35 cellular contexts compared by ENCODE assay signal in genomic region chr2:158366342-158366741, GRCh38.
"Had no signal": no experiment of that assay in that cellular context is flagged by ENCODE, and none has a peak within 500 bp of the region (broad histone marks: within the 10 kb centered on the region; RNA-seq: fewer than 3 reads in every experiment).

No MANE protein-coding gene starts in this region.

- H3K36me3 ChIP-seq: adrenal gland, esophagus squamous epithelium, gastrocnemius medialis, heart left ventricle, WERI-Rb-1 had no signal

- H3K4me3 ChIP-seq: adrenal gland, body of pancreas, esophagus squamous epithelium, gastrocnemius medialis, heart left ventricle had no signal

- H3K9me3 ChIP-seq: adrenal gland, body of pancreas, esophagus squamous epithelium, gastrocnemius medialis had no signal

- H3K4me1 Mint-ChIP-seq: activated CD4-positive, alpha-beta T cell treated with anti-CD3 and anti-CD28 coated beads for 36 hours; activated CD4-positive, alpha-beta T cell treated with anti-CD3 and anti-CD28 coated beads, Interleukin-2, amount 10 ng/mL, durations not matched to agents 24 days and 14 days; activated CD8-positive, alpha-beta memory T cell treated with anti-CD3 and anti-CD28 coated beads, Interleukin-2, amount 10 ng/mL, durations not matched to agents 7 days and 5 days; activated naive CD4-positive, alpha-beta T cell treated with anti-CD3 and anti-CD28 coated beads, Interleukin-2, amount 50 U/mL, for 24 hours; activated naive CD8-positive, alpha-beta T cell treated with anti-CD3 and anti-CD28 coated beads for 36 hours; activated naive CD8-positive, alpha-beta T cell treated with anti-CD3 and anti-CD28 coated beads, Interleukin-2, amount 50 U/mL, for 24 hours; T-cell had no signal

- H3K4me3 Mint-ChIP-seq: activated CD4-positive, alpha-beta memory T cell treated with anti-CD3 and anti-CD28 coated beads for 36 hours; activated CD4-positive, alpha-beta T cell treated with anti-CD3 and anti-CD28 coated beads for 36 hours; activated CD4-positive, alpha-beta T cell treated with anti-CD3 and anti-CD28 coated beads, Interleukin-2, amount 10 ng/mL, durations not matched to agents 24 days and 14 days; activated CD8-positive, alpha-beta memory T cell treated with anti-CD3 and anti-CD28 coated beads, Interleukin-2, amount 10 ng/mL, durations not matched to agents 7 days and 5 days; activated CD8-positive, alpha-beta T cell treated with anti-CD3 and anti-CD28 coated beads, Interleukin-2, amount 10 ng/mL, durations not matched to agents 7 days and 5 days; activated naive CD4-positive, alpha-beta T cell treated with anti-CD3 and anti-CD28 coated beads for 36 hours; activated naive CD4-positive, alpha-beta T cell treated with anti-CD3 and anti-CD28 coated beads, Interleukin-2, amount 50 U/mL, for 24 hours; activated naive CD8-positive, alpha-beta T cell treated with anti-CD3 and anti-CD28 coated beads for 36 hours; activated naive CD8-positive, alpha-beta T cell treated with anti-CD3 and anti-CD28 coated beads, Interleukin-2, amount 50 U/mL, for 24 hours; activated T-helper 1 cell treated with anti-CD3 and anti-CD28 coated beads, Interleukin-12 subunit alpha, Interleukin-12 subunit beta, Interleukin-2, Interleukin-4 antibody, amounts not matched to agents 30 ng/mL and 10 ng/mL and 1 ng/mL, durations not matched to agents 14 hours and 24 hours and 36 hours; effector memory CD8-positive, alpha-beta T cell; T-cell; T-helper 1 cell treated with Interleukin-12 subunit alpha and Interleukin-12 subunit beta and Interleukin-4 antibody, amounts not matched to agents 30 μg/mL and 1 μg/mL, for 36 hours had no signal

- H3K36me3 Mint-ChIP-seq: activated CD4-positive, alpha-beta memory T cell treated with anti-CD3 and anti-CD28 coated beads for 36 hours; activated CD8-positive, alpha-beta memory T cell treated with anti-CD3 and anti-CD28 coated beads, Interleukin-2, amount 10 ng/mL, durations not matched to agents 7 days and 5 days; activated naive CD4-positive, alpha-beta T cell treated with anti-CD3 and anti-CD28 coated beads, Interleukin-2, amount 50 U/mL, for 24 hours; activated naive CD8-positive, alpha-beta T cell treated with anti-CD3 and anti-CD28 coated beads for 36 hours; T-cell had no signal

- H3K27ac ChIP-seq: adrenal gland, body of pancreas, epithelial cell of prostate, esophagus squamous epithelium, gastrocnemius medialis, heart left ventricle, WERI-Rb-1 had no signal

- ATAC-seq: activated CD4-positive, alpha-beta T cell treated with anti-CD3 and anti-CD28 coated beads for 36 hours; activated CD8-positive, alpha-beta memory T cell treated with anti-CD3 and anti-CD28 coated beads, Interleukin-2, amount 10 ng/mL, durations not matched to agents 7 days and 5 days; activated CD8-positive, alpha-beta T cell treated with anti-CD3 and anti-CD28 coated beads, Interleukin-2, amount 10 ng/mL, durations not matched to agents 7 days and 5 days; activated naive CD8-positive, alpha-beta T cell treated with anti-CD3 and anti-CD28 coated beads, Interleukin-2, amount 50 U/mL, for 24 hours; body of pancreas; effector memory CD8-positive, alpha-beta T cell; gastrocnemius medialis; heart left ventricle; T-cell had no signal

- H3K27ac Mint-ChIP-seq: activated CD4-positive, alpha-beta memory T cell treated with anti-CD3 and anti-CD28 coated beads for 36 hours; activated CD4-positive, alpha-beta T cell treated with anti-CD3 and anti-CD28 coated beads for 36 hours; activated CD4-positive, alpha-beta T cell treated with anti-CD3 and anti-CD28 coated beads, Interleukin-2, amount 10 ng/mL, durations not matched to agents 24 days and 14 days; activated CD8-positive, alpha-beta memory T cell treated with anti-CD3 and anti-CD28 coated beads, Interleukin-2, amount 10 ng/mL, durations not matched to agents 7 days and 5 days; activated CD8-positive, alpha-beta T cell treated with anti-CD3 and anti-CD28 coated beads, Interleukin-2, amount 10 ng/mL, durations not matched to agents 7 days and 5 days; activated naive CD4-positive, alpha-beta T cell treated with anti-CD3 and anti-CD28 coated beads for 36 hours; activated naive CD4-positive, alpha-beta T cell treated with anti-CD3 and anti-CD28 coated beads, Interleukin-2, amount 50 U/mL, for 24 hours; activated naive CD8-positive, alpha-beta T cell treated with anti-CD3 and anti-CD28 coated beads for 36 hours; activated naive CD8-positive, alpha-beta T cell treated with anti-CD3 and anti-CD28 coated beads, Interleukin-2, amount 50 U/mL, for 24 hours; activated T-helper 1 cell treated with anti-CD3 and anti-CD28 coated beads, Interleukin-12 subunit alpha, Interleukin-12 subunit beta, Interleukin-2, Interleukin-4 antibody, amounts not matched to agents 30 ng/mL and 10 ng/mL and 1 ng/mL, durations not matched to agents 14 hours and 24 hours and 36 hours; activated T-helper 2 cell treated with anti-CD3 and anti-CD28 coated beads, Interferon-gamma antibody, Interleukin-2, Interleukin-4, amounts not matched to agents 10 μg/mL and 5 μg/mL and 100 μg/mL, durations not matched to agents 14 hours and 24 hours and 36 hours; effector memory CD8-positive, alpha-beta T cell; T-cell; T-helper 1 cell treated with Interleukin-12 subunit alpha and Interleukin-12 subunit beta and Interleukin-4 antibody, amounts not matched to agents 30 μg/mL and 1 μg/mL, for 36 hours had no signal

- DNase-seq: activated CD4-positive, alpha-beta memory T cell treated with anti-CD3 and anti-CD28 coated beads for 36 hours; activated CD4-positive, alpha-beta T cell treated with anti-CD3 and anti-CD28 coated beads for 36 hours; activated CD4-positive, alpha-beta T cell treated with anti-CD3 and anti-CD28 coated beads, Interleukin-2, amount 10 ng/mL, durations not matched to agents 24 days and 14 days; activated CD4-positive, CD25-positive, alpha-beta regulatory T cell; activated CD4-positive, CD25-positive, alpha-beta regulatory T cell treated with anti-CD3 and anti-CD28 coated beads, Interleukin-2, amount 50 U/mL, for 72 hours; activated CD8-positive, alpha-beta memory T cell treated with anti-CD3 and anti-CD28 coated beads, Interleukin-2, amount 10 ng/mL, durations not matched to agents 7 days and 5 days; activated CD8-positive, alpha-beta memory T cell treated with anti-CD3 and anti-CD28 coated beads, Interleukin-2, amount 50 U/mL, for 4 hours; activated CD8-positive, alpha-beta T cell treated with anti-CD3 and anti-CD28 coated beads, Interleukin-2, amount 10 ng/mL, durations not matched to agents 7 days and 5 days; activated effector memory CD4-positive, alpha-beta T cell treated with anti-CD3 and anti-CD28 coated beads, Interleukin-2, amount 50 U/mL, for 16 hours; activated naive CD4-positive, alpha-beta T cell treated with anti-CD3 and anti-CD28 coated beads for 36 hours; activated naive CD8-positive, alpha-beta T cell treated with anti-CD3 and anti-CD28 coated beads for 36 hours; activated naive CD8-positive, alpha-beta T cell treated with anti-CD3 and anti-CD28 coated beads, Interleukin-2, amount 50 U/mL, for 24 hours; activated T-cell treated with anti-CD3 and anti-CD28 coated beads, Interleukin-2, amount 50 U/mL, for 1 hour; activated T-cell treated with anti-CD3 and anti-CD28 coated beads, Interleukin-2, amount 50 U/mL, for 48 hours; adrenal gland; amygdala; aorta; body of pancreas; caudate nucleus; cortex of kidney; dermis blood vessel endothelial cell; effector CD4-positive, alpha-beta T cell; effector memory CD8-positive, alpha-beta T cell; esophagus squamous epithelium; gastrocnemius medialis; glutamatergic neuron; heart left ventricle; T-cell; T-helper 9 cell; WERI-Rb-1 had no signal

- H3K27me3 Mint-ChIP-seq: activated CD4-positive, alpha-beta memory T cell treated with anti-CD3 and anti-CD28 coated beads for 36 hours; activated CD4-positive, alpha-beta T cell treated with anti-CD3 and anti-CD28 coated beads for 36 hours; activated CD8-positive, alpha-beta memory T cell treated with anti-CD3 and anti-CD28 coated beads, Interleukin-2, amount 10 ng/mL, durations not matched to agents 7 days and 5 days; activated naive CD4-positive, alpha-beta T cell treated with anti-CD3 and anti-CD28 coated beads, Interleukin-2, amount 50 U/mL, for 24 hours; activated naive CD8-positive, alpha-beta T cell treated with anti-CD3 and anti-CD28 coated beads for 36 hours; activated naive CD8-positive, alpha-beta T cell treated with anti-CD3 and anti-CD28 coated beads, Interleukin-2, amount 50 U/mL, for 24 hours; effector memory CD8-positive, alpha-beta T cell; T-cell had no signal

- H3K27me3 ChIP-seq: adrenal gland, body of pancreas, esophagus squamous epithelium, gastrocnemius medialis, heart left ventricle had no signal

- H3K4me1 ChIP-seq: adrenal gland, body of pancreas, esophagus squamous epithelium, gastrocnemius medialis, heart left ventricle had no signal
